In genomic region chr7:2974093-2974819, GRCh38 we compare ENCODE assay signal across 29 cellular contexts.
DNase-seq lines count a peak whose midpoint lies in the region; ATAC-seq and TF ChIP-seq lines count a peak whose summit lies in the region.
"Had no signal": no experiment of that assay in that cellular context is flagged by ENCODE, and none has a peak within 500 bp of the region (broad histone marks: within the 10 kb centered on the region; RNA-seq: fewer than 3 reads in every experiment).

No MANE protein-coding gene starts in this region.

- no peaks in the 10 kb centered on the region for H4K20me1 ChIP-seq in osteoblast (ENCODE audit: insufficient read depth, low read length)

- H3K27ac ChIP-seq in CD8-positive, alpha-beta T cell (ENCODE audit: low read depth, low read length), result no peak overlapping the region
- no peak overlapping the region for H3K27ac ChIP-seq in osteoblast (ENCODE audit: low read depth, low read length)
- H3K27ac ChIP-seq: ascending aorta, epithelial cell of prostate, GM23248, heart right ventricle, left lung, stomach, transverse colon had no signal

- H2AFZ ChIP-seq in osteoblast (ENCODE audit: low read length), result no peak overlapping the region
- H2AFZ ChIP-seq: GM23248 had no signal

- peaks cover 47% of the 10 kb centered on the region for H3K4me1 ChIP-seq in CD8-positive, alpha-beta T cell (ENCODE audit: insufficient read depth, low read length)
- no peaks in the 10 kb centered on the region for H3K4me1 ChIP-seq in osteoblast (ENCODE audit: insufficient read depth, low read length)
- H3K4me1 ChIP-seq: ascending aorta, Caco-2, heart right ventricle had no signal

- CTCF ChIA-PET in activated CD4-positive, alpha-beta memory T cell treated with anti-CD3 and anti-CD28 coated beads for 36 hours (lab: Charles Lee), result no interaction called here
- CTCF ChIA-PET in activated CD4-positive, alpha-beta memory T cell treated with anti-CD3 and anti-CD28 coated beads, Interleukin-2, amount 10 ng/mL, durations not matched to agents 7 days and 5 days (lab: Charles Lee), result interaction anchor here (0.7 kb wide), 1 partner anchor 9 kb away, joined by 3 read pairs; no protein-coding TSS in a partner anchor
- CTCF ChIA-PET in CD8-positive, alpha-beta T cell (lab: Charles Lee), result interaction anchor here (1.2 kb wide), 1 partner anchor 146 kb away, joined by 3 read pairs; no protein-coding TSS in a partner anchor

- no peak overlapping the region for H3K4me2 ChIP-seq in osteoblast (ENCODE audit: insufficient read depth, low read length)
- H3K4me2 ChIP-seq: smooth muscle cell had no signal

- ATAC-seq in CD8-positive, alpha-beta T cell, result no peak
- ATAC-seq in central memory CD8-positive, alpha-beta T cell (replicated peaks; ENCODE audit: extremely low read depth, poor library complexity, severe bottlenecking), result no peak
- ATAC-seq: GM12878, heart right ventricle, left lung, WTC11 had no signal

- H3K36me3 ChIP-seq in CD8-positive, alpha-beta T cell (ENCODE audit: insufficient read depth, low read length), result peaks cover 5% of the 10 kb centered on the region
- H3K36me3 ChIP-seq in osteoblast (ENCODE audit: insufficient read depth, low read length) (no peaks in the 10 kb centered on the region), H7 (replicated peaks; ENCODE audit: control insufficient read depth, insufficient read depth, low read length) (no peaks in the 10 kb centered on the region)
- H3K36me3 ChIP-seq: ascending aorta, heart right ventricle, left lung, stomach, transverse colon had no signal

- peaks cover 40% of the 10 kb centered on the region for H3K4me1 Mint-ChIP-seq in activated CD4-positive, alpha-beta memory T cell treated with anti-CD3 and anti-CD28 coated beads for 36 hours (ENCODE audit: low read depth)
- peaks cover 40% of the 10 kb centered on the region for H3K4me1 Mint-ChIP-seq in activated CD4-positive, alpha-beta memory T cell treated with anti-CD3 and anti-CD28 coated beads, Interleukin-2, amount 10 ng/mL, durations not matched to agents 7 days and 5 days
- peaks cover 51% of the 10 kb centered on the region for H3K4me1 Mint-ChIP-seq in CD8-positive, alpha-beta T cell (ENCODE audit: low read depth)
- H3K4me1 Mint-ChIP-seq in central memory CD8-positive, alpha-beta T cell, result peaks cover 33% of the 10 kb centered on the region
- H3K4me1 Mint-ChIP-seq in osteocyte (ENCODE audit: unreplicated experiment), result no peaks in the 10 kb centered on the region

- H3K9me3 ChIP-seq in CD8-positive, alpha-beta T cell (ENCODE audit: low read length), result no peaks in the 10 kb centered on the region
- no peaks in the 10 kb centered on the region for H3K9me3 ChIP-seq in osteoblast (ENCODE audit: low read depth, low read length)
- H3K9me3 ChIP-seq: ascending aorta, Caco-2, heart right ventricle, left lung, stomach, transverse colon had no signal

- H3K4me3 ChIP-seq in CD8-positive, alpha-beta T cell (ENCODE audit: low read depth, low read length), result no peak overlapping the region
- H3K4me3 ChIP-seq in osteoblast (ENCODE audit: insufficient read depth, low read length) (no peak overlapping the region), H7 (ENCODE audit: insufficient read depth, low read depth, low read length) (no peak overlapping the region)
- H3K4me3 ChIP-seq: ascending aorta, GM12878, GM23248, heart right ventricle, left lung, smooth muscle cell, stomach, transverse colon had no signal

- no peak overlapping the region for H3K4me3 Mint-ChIP-seq in activated CD4-positive, alpha-beta memory T cell treated with anti-CD3 and anti-CD28 coated beads for 36 hours
- H3K4me3 Mint-ChIP-seq in activated CD4-positive, alpha-beta memory T cell treated with anti-CD3 and anti-CD28 coated beads, Interleukin-2, amount 10 ng/mL, durations not matched to agents 7 days and 5 days, result no peak overlapping the region
- no peak overlapping the region for H3K4me3 Mint-ChIP-seq in CD8-positive, alpha-beta T cell
- H3K4me3 Mint-ChIP-seq in central memory CD8-positive, alpha-beta T cell, result no peak overlapping the region
- no peak overlapping the region for H3K4me3 Mint-ChIP-seq in osteocyte (ENCODE audit: unreplicated experiment)
- H3K4me3 Mint-ChIP-seq: WTC11 had no signal

- intact Hi-C loops in activated CD4-positive, alpha-beta memory T cell treated with anti-CD3 and anti-CD28 coated beads for 36 hours (cut with micrococcal nuclease), result loop anchor here (10.0 kb wide), 1 partner anchor 181 kb away; no protein-coding TSS in a partner anchor
- intact Hi-C loops in CD8-positive, alpha-beta T cell (cut with DNase I, micrococcal nuclease), result loop anchor here in 1 of 2 experiments (10.0 kb wide), 1 partner anchor 91 kb away; no protein-coding TSS in a partner anchor

- H3K27ac Mint-ChIP-seq in activated CD4-positive, alpha-beta memory T cell treated with anti-CD3 and anti-CD28 coated beads for 36 hours, result peak overlapping the region; percentile 30
- H3K27ac Mint-ChIP-seq in activated CD4-positive, alpha-beta memory T cell treated with anti-CD3 and anti-CD28 coated beads, Interleukin-2, amount 10 ng/mL, durations not matched to agents 7 days and 5 days, result no peak overlapping the region
- peak overlapping the region; percentile 75 for H3K27ac Mint-ChIP-seq in CD8-positive, alpha-beta T cell
- peak overlapping the region; percentile 76 for H3K27ac Mint-ChIP-seq in central memory CD8-positive, alpha-beta T cell (ENCODE audit: low read depth)
- no peak overlapping the region for H3K27ac Mint-ChIP-seq in osteocyte (ENCODE audit: unreplicated experiment)

- no peaks in the 10 kb centered on the region for H3K79me2 ChIP-seq in osteoblast (ENCODE audit: insufficient read depth, low read length)

- H3K27me3 Mint-ChIP-seq in activated CD4-positive, alpha-beta memory T cell treated with anti-CD3 and anti-CD28 coated beads for 36 hours, result no peaks in the 10 kb centered on the region
- no peaks in the 10 kb centered on the region for H3K27me3 Mint-ChIP-seq in activated CD4-positive, alpha-beta memory T cell treated with anti-CD3 and anti-CD28 coated beads, Interleukin-2, amount 10 ng/mL, durations not matched to agents 7 days and 5 days
- H3K27me3 Mint-ChIP-seq in CD8-positive, alpha-beta T cell (ENCODE audit: low read depth), result no peaks in the 10 kb centered on the region
- no peaks in the 10 kb centered on the region for H3K27me3 Mint-ChIP-seq in central memory CD8-positive, alpha-beta T cell
- H3K27me3 Mint-ChIP-seq in osteocyte (ENCODE audit: unreplicated experiment), result peaks cover 16% of the 10 kb centered on the region

- POLR2A ChIA-PET in activated CD4-positive, alpha-beta memory T cell treated with anti-CD3 and anti-CD28 coated beads for 36 hours (lab: Charles Lee), result no interaction called here
- POLR2A ChIA-PET in activated CD4-positive, alpha-beta memory T cell treated with anti-CD3 and anti-CD28 coated beads, Interleukin-2, amount 10 ng/mL, durations not matched to agents 7 days and 5 days (lab: Charles Lee), result interaction anchor here (1.1 to 1.3 kb wide), 4 partner anchors 18 to 91 kb away, joined by 3 read pairs; no protein-coding TSS in a partner anchor
- POLR2A ChIA-PET in CD8-positive, alpha-beta T cell (lab: Charles Lee), result no interaction called here

- no peaks in the 10 kb centered on the region for H3K9me3 Mint-ChIP-seq in activated CD4-positive, alpha-beta memory T cell treated with anti-CD3 and anti-CD28 coated beads for 36 hours
- H3K9me3 Mint-ChIP-seq in activated CD4-positive, alpha-beta memory T cell treated with anti-CD3 and anti-CD28 coated beads, Interleukin-2, amount 10 ng/mL, durations not matched to agents 7 days and 5 days, result no peaks in the 10 kb centered on the region
- no peaks in the 10 kb centered on the region for H3K9me3 Mint-ChIP-seq in CD8-positive, alpha-beta T cell
- H3K9me3 Mint-ChIP-seq in central memory CD8-positive, alpha-beta T cell, result no peaks in the 10 kb centered on the region
- no peaks in the 10 kb centered on the region for H3K9me3 Mint-ChIP-seq in osteocyte (ENCODE audit: unreplicated experiment)
- H3K9me3 Mint-ChIP-seq: WTC11 had no signal

- no peak for TF ChIP-seq CTCF in CD8-positive, alpha-beta T cell (IDR thresholded peaks at IDR 0.05)
- TF ChIP-seq CTCF in osteoblast (IDR thresholded peaks at IDR 0.05; ENCODE audit: extremely low read depth, low read depth, low read length), result no peak
- TF ChIP-seq CTCF in osteocyte (IDR thresholded peaks at IDR 0.05), result no peak

- H3K36me3 Mint-ChIP-seq in activated CD4-positive, alpha-beta memory T cell treated with anti-CD3 and anti-CD28 coated beads for 36 hours, result peaks cover 20% of the 10 kb centered on the region
- peaks cover 45% of the 10 kb centered on the region for H3K36me3 Mint-ChIP-seq in activated CD4-positive, alpha-beta memory T cell treated with anti-CD3 and anti-CD28 coated beads, Interleukin-2, amount 10 ng/mL, durations not matched to agents 7 days and 5 days (ENCODE audit: low read depth)
- peaks cover 40% of the 10 kb centered on the region for H3K36me3 Mint-ChIP-seq in CD8-positive, alpha-beta T cell
- peaks cover 13% of the 10 kb centered on the region for H3K36me3 Mint-ChIP-seq in central memory CD8-positive, alpha-beta T cell (ENCODE audit: insufficient read depth)
- H3K36me3 Mint-ChIP-seq in osteocyte (ENCODE audit: unreplicated experiment), result no peaks in the 10 kb centered on the region
- H3K36me3 Mint-ChIP-seq: WTC11 had no signal

- H3K27me3 ChIP-seq in CD8-positive, alpha-beta T cell (ENCODE audit: insufficient read depth, low read length), result no peaks in the 10 kb centered on the region
- no peaks in the 10 kb centered on the region for H3K27me3 ChIP-seq in osteoblast (ENCODE audit: insufficient read depth, low read length)
- H3K27me3 ChIP-seq in H7 (ENCODE audit: control insufficient read depth, insufficient read depth, low read length), result no peaks in the 10 kb centered on the region
- H3K27me3 ChIP-seq: ascending aorta had no signal

- peak; percentile 5 for DNase-seq in activated CD4-positive, alpha-beta memory T cell treated with anti-CD3 and anti-CD28 coated beads for 36 hours
- no peak for DNase-seq in activated CD4-positive, alpha-beta memory T cell treated with anti-CD3 and anti-CD28 coated beads, Interleukin-2, amount 10 ng/mL, durations not matched to agents 7 days and 5 days
- DNase-seq in CD8-positive, alpha-beta T cell, result no peak
- no peak for DNase-seq in central memory CD8-positive, alpha-beta T cell (ENCODE audit: low spot score in 2 of 2)
- DNase-seq in osteoblast (ENCODE audit: insufficient read length, low spot score, missing footprints) (peak; percentile 54), osteocyte (ENCODE audit: extremely low spot score, unreplicated experiment) (no peak), NCI-H748 (lab: John Stamatoyannopoulos, UW; ENCODE audit: unreplicated experiment) (no peak), H7 (no peak)
- DNase-seq: 8988T; activated gamma-delta T cell; central memory CD4-positive, alpha-beta T cell; DND-41; GM23248; heart right ventricle; Karpas-422; MV-4-11; NCI-H187; NCI-H748 treated with DMSO at 0.1 percent for 48 hours; stimulated activated CD4-positive, alpha-beta T cell treated with anti-CD3 and anti-CD28 coated beads, Interleukin-4, amount 100 ng/mL, for 1 hour; T1000; transverse colon had no signal

Comparison
In these comparisons a context has a peak if more than half of its experiments do, and no peak if none do; other contexts are left out.
1. DNase-seq: peak in activated CD4-positive, alpha-beta memory T cell treated with anti-CD3 and anti-CD28 coated beads for 36 hours (single experiment) and osteoblast (single experiment); none in activated CD4-positive, alpha-beta memory T cell treated with anti-CD3 and anti-CD28 coated beads, Interleukin-2, amount 10 ng/mL, durations not matched to agents 7 days and 5 days (single experiment), CD8-positive, alpha-beta T cell (0 of 7), central memory CD8-positive, alpha-beta T cell (0 of 2), osteocyte (single experiment), NCI-H748 (single experiment) and H7 (single experiment).
2. H3K27ac Mint-ChIP-seq: peak in activated CD4-positive, alpha-beta memory T cell treated with anti-CD3 and anti-CD28 coated beads for 36 hours (single experiment), CD8-positive, alpha-beta T cell (single experiment) and central memory CD8-positive, alpha-beta T cell (single experiment); none in activated CD4-positive, alpha-beta memory T cell treated with anti-CD3 and anti-CD28 coated beads, Interleukin-2, amount 10 ng/mL, durations not matched to agents 7 days and 5 days (single experiment) and osteocyte (single experiment).